In genomic region chr6:143810745-143811144, GRCh38 we compare ENCODE assay signal across 25 cellular contexts. TPM values are rescaled to one million over a fixed set of nuclear protein-coding genes. Genes with fewer than 3 reads are reported as not detected.
A peak's percentile ranks its signal among the peaks of the same experiment; 100 is the strongest.
DNase-seq lines count a peak whose midpoint lies in the region; ATAC-seq, FAIRE-seq and TF ChIP-seq lines count a peak whose summit lies in the region.
"Had no signal": no experiment of that assay in that cellular context is flagged by ENCODE, and none has a peak within 500 bp of the region (broad histone marks: within the 10 kb centered on the region; RNA-seq: fewer than 3 reads in every experiment).

No MANE protein-coding gene starts in this region.

- H3K4me3 Mint-ChIP-seq in activated naive CD8-positive, alpha-beta T cell treated with anti-CD3 and anti-CD28 coated beads, Interleukin-2, amount 50 U/mL, for 24 hours: no peak overlapping the region
- no peak overlapping the region for H3K4me3 Mint-ChIP-seq in activated naive CD8-positive, alpha-beta T cell treated with anti-CD3 and anti-CD28 coated beads for 36 hours
- H3K4me3 Mint-ChIP-seq: CD14-positive monocyte; CD4-positive, alpha-beta T cell; CD8-positive, alpha-beta memory T cell; HFFc6 had no signal

- no peak for DNase-seq in activated naive CD8-positive, alpha-beta T cell treated with anti-CD3 and anti-CD28 coated beads, Interleukin-2, amount 50 U/mL, for 24 hours
- DNase-seq in activated naive CD8-positive, alpha-beta T cell treated with anti-CD3 and anti-CD28 coated beads for 36 hours: no peak
- DNase-seq in A549 (ENCODE audit: low read depth in 1 of 2, low spot score in 1 of 2) (no peak), NOMO-1 treated with dmso at 0.1 percent for 144 hours (lab: John Stamatoyannopoulos, UW; ENCODE audit: unreplicated experiment) (no peak), activated gamma-delta T cell treated with Interleukin-2 at 50 U/mL for 16 hours (no peak)
- DNase-seq: ACHN; AML-193; BE2C; CD4-positive, alpha-beta T cell; CD8-positive, alpha-beta memory T cell; DMS 273 treated with DMSO at 0.1 percent for 48 hours; DMS79; EL; GF-D8; GOT3; HFFc6 had no signal

- TF ChIP-seq POLR2A in A549 (IDR thresholded peaks at IDR 0.05; ENCODE audit: low read length): no peak

- H3K9me3 ChIP-seq in A549: no peaks in the 10 kb centered on the region
- H3K9me3 ChIP-seq: BE2C; BLaER1 treated with 17β-estradiol and CSF1 and Interleukin-3, amounts not matched to agents 10 nM and 100 nM; HAP-1 had no signal

- no peak for TF ChIP-seq CTCF in A549 (IDR thresholded peaks at IDR 0.05)

- 95% methylated on average over 2 of the region's 2 CpGs for WGBS in A549 (ENCODE audit: missing lambda C conversion rate)

- peaks cover 47% of the 10 kb centered on the region for H3K4me1 Mint-ChIP-seq in activated naive CD8-positive, alpha-beta T cell treated with anti-CD3 and anti-CD28 coated beads, Interleukin-2, amount 50 U/mL, for 24 hours
- peaks cover 31% of the 10 kb centered on the region for H3K4me1 Mint-ChIP-seq in activated naive CD8-positive, alpha-beta T cell treated with anti-CD3 and anti-CD28 coated beads for 36 hours

- TF ChIP-seq RAD21 in A549 (conservative IDR thresholded peaks at IDR 0.05 in 1 of 2, IDR thresholded peaks at IDR 0.05 in 1 of 2): no peak

- H3K4me2 ChIP-seq in A549: no peak overlapping the region; the same call in 2 of the 3 replicates
- H3K4me2 ChIP-seq: BLaER1 treated with 17β-estradiol and CSF1 and Interleukin-3, amounts not matched to agents 10 nM and 100 nM had no signal

- no peak overlapping the region for H3K27ac ChIP-seq in A549
- H3K27ac ChIP-seq: 22Rv1; BLaER1 treated with 17β-estradiol and CSF1 and Interleukin-3, amounts not matched to agents 10 nM and 100 nM had no signal

- CTCF ChIA-PET in A549 (lab: Yijun Ruan, JAX): no interaction called here

- no peak for ATAC-seq in activated naive CD8-positive, alpha-beta T cell treated with anti-CD3 and anti-CD28 coated beads, Interleukin-2, amount 50 U/mL, for 24 hours
- no peak for ATAC-seq in A549

- H3K4me1 ChIP-seq in A549: peaks cover 16% of the 10 kb centered on the region; the same call in 2 of the 3 replicates
- H3K4me1 ChIP-seq: BE2C, HAP-1 had no signal

- H3K27ac Mint-ChIP-seq in activated naive CD8-positive, alpha-beta T cell treated with anti-CD3 and anti-CD28 coated beads, Interleukin-2, amount 50 U/mL, for 24 hours: peak overlapping the region; percentile 15
- no peak overlapping the region for H3K27ac Mint-ChIP-seq in activated naive CD8-positive, alpha-beta T cell treated with anti-CD3 and anti-CD28 coated beads for 36 hours
- H3K27ac Mint-ChIP-seq: CD14-positive monocyte; CD4-positive, alpha-beta T cell; HFFc6 had no signal

- no peaks in the 10 kb centered on the region for H3K27me3 Mint-ChIP-seq in activated naive CD8-positive, alpha-beta T cell treated with anti-CD3 and anti-CD28 coated beads, Interleukin-2, amount 50 U/mL, for 24 hours
- no peaks in the 10 kb centered on the region for H3K27me3 Mint-ChIP-seq in activated naive CD8-positive, alpha-beta T cell treated with anti-CD3 and anti-CD28 coated beads for 36 hours
- H3K27me3 Mint-ChIP-seq: CD4-positive, alpha-beta T cell; CD8-positive, alpha-beta memory T cell had no signal

- peaks cover 26% of the 10 kb centered on the region for H3K36me3 Mint-ChIP-seq in activated naive CD8-positive, alpha-beta T cell treated with anti-CD3 and anti-CD28 coated beads, Interleukin-2, amount 50 U/mL, for 24 hours (ENCODE audit: low read depth)
- H3K36me3 Mint-ChIP-seq in activated naive CD8-positive, alpha-beta T cell treated with anti-CD3 and anti-CD28 coated beads for 36 hours: peaks cover 25% of the 10 kb centered on the region

- POLR2A ChIA-PET in A549 (lab: Yijun Ruan, JAX): no interaction called here

- H3K4me3 ChIP-seq in A549: no peak overlapping the region
- H3K4me3 ChIP-seq: BLaER1 treated with 17β-estradiol and CSF1 and Interleukin-3, amounts not matched to agents 10 nM and 100 nM; HAP-1 had no signal

- H3K9me3 Mint-ChIP-seq in activated naive CD8-positive, alpha-beta T cell treated with anti-CD3 and anti-CD28 coated beads, Interleukin-2, amount 50 U/mL, for 24 hours: peaks cover 10% of the 10 kb centered on the region
- no peaks in the 10 kb centered on the region for H3K9me3 Mint-ChIP-seq in activated naive CD8-positive, alpha-beta T cell treated with anti-CD3 and anti-CD28 coated beads for 36 hours
- H3K9me3 Mint-ChIP-seq: CD4-positive, alpha-beta T cell; CD8-positive, alpha-beta memory T cell; HFFc6 had no signal

- no peak for TF ChIP-seq EP300 in A549 (IDR thresholded peaks at IDR 0.05)

- no peak for FAIRE-seq in A549 (lab: Jason Lieb, UNC)
- FAIRE-seq in TTC549 (lab: Jason Lieb, UNC): peak; percentile 49
- FAIRE-seq: D721Med, GM12891, GM18507, H54 had no signal

TF ChIP-seq in A549, 52 proteins besides CTCF, POLR2A, EP300 and RAD21:
- TF ChIP-seq, protein P1, sequence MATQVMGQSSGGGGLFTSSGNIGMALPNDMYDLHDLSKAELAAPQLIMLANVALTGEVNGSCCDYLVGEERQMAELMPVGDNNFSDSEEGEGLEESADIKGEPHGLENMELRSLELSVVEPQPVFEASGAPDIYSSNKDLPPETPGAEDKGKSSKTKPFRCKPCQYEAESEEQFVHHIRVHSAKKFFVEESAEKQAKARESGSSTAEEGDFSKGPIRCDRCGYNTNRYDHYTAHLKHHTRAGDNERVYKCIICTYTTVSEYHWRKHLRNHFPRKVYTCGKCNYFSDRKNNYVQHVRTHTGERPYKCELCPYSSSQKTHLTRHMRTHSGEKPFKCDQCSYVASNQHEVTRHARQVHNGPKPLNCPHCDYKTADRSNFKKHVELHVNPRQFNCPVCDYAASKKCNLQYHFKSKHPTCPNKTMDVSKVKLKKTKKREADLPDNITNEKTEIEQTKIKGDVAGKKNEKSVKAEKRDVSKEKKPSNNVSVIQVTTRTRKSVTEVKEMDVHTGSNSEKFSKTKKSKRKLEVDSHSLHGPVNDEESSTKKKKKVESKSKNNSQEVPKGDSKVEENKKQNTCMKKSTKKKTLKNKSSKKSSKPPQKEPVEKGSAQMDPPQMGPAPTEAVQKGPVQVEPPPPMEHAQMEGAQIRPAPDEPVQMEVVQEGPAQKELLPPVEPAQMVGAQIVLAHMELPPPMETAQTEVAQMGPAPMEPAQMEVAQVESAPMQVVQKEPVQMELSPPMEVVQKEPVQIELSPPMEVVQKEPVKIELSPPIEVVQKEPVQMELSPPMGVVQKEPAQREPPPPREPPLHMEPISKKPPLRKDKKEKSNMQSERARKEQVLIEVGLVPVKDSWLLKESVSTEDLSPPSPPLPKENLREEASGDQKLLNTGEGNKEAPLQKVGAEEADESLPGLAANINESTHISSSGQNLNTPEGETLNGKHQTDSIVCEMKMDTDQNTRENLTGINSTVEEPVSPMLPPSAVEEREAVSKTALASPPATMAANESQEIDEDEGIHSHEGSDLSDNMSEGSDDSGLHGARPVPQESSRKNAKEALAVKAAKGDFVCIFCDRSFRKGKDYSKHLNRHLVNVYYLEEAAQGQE (IDR thresholded peaks at IDR 0.05): no peak
- peak; percentile 20 for TF ChIP-seq MAFK (IDR thresholded peaks at IDR 0.05; ENCODE audit: partially characterized antibody)

RNA-seq across cellular contexts. Expression of gene LTV1, which starts 32.4 kb away (rescaled TPM):
- 10 to 100 TPM; 63.6 to 65.1 TPM for total RNA-seq in activated naive CD8-positive, alpha-beta T cell treated with anti-CD3 and anti-CD28 coated beads for 36 hours
- polyA plus RNA-seq in A549 (2011; rRNA removed): 30.3 and 50.7 TPM in 2 replicates
- polyA plus RNA-seq in A549 (2012; cell fraction: cytosol; rRNA removed): 12.4 and 16.6 TPM in 2 replicates
- polyA plus RNA-seq in A549 (2012; cell fraction: nucleus; rRNA removed): 6.3 and 9.1 TPM in 2 replicates
- polyA plus RNA-seq in A549 (2017; fragmentation: RNase III; extraction: RNeasy Plus Mini Kit Qiagen cat#74134 plus additional on column Dnase treatment): 52.4 to 55.6 TPM (median 53.2 TPM) in 3 replicates
- polyA minus RNA-seq in A549 (2011; rRNA and poly(A)+ RNA removed): 4.8 and 5.7 TPM in 2 replicates

RNA-seq across cellular contexts. Expression of gene ZC2HC1B, which starts 53.5 kb away (rescaled TPM):
- total RNA-seq in activated naive CD8-positive, alpha-beta T cell treated with anti-CD3 and anti-CD28 coated beads for 36 hours: not detected
- polyA plus RNA-seq in A549 (2011; rRNA removed): not detected in 2 replicates
- not detected in 2 replicates for polyA plus RNA-seq in A549 (2012; cell fraction: cytosol; rRNA removed)
- not detected in 2 replicates for polyA plus RNA-seq in A549 (2012; cell fraction: nucleus; rRNA removed)
- polyA plus RNA-seq in A549 (2017; fragmentation: RNase III; extraction: RNeasy Plus Mini Kit Qiagen cat#74134 plus additional on column Dnase treatment): not detected in 3 replicates
- not detected in 2 replicates for polyA minus RNA-seq in A549 (2011; rRNA and poly(A)+ RNA removed)
- total RNA-seq: CD4-positive, alpha-beta T cell; CD8-positive, alpha-beta memory T cell; HFFc6 had no signal
- polyA plus RNA-seq: CD14-positive monocyte; CD8-positive, alpha-beta memory T cell had no signal
